In the genomic region with DNA sequence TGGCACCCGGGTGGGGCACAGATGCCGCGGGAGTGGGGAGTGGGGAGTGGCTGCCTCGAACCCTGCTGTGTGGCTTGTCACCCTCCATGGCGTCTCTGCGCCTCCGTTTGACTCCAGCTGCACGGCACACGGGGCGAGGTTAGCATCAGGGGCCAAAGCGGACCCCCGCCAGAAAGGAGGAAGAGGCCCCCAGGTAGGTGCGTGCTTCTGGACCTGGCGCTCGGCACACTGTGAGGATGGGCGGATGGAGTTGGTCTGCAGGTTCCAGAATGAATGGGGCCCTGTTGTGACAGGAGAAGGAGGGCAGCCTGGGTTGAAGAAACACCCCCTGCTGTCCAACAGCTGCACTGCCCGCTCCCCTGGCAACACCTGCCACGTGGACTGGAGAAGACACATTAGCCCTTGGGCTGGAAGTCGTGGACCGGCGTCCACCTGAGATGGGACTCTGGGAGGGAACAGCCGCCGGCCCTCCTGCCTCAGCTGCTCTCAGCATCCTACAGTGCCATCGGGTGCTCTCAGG, we compare ENCODE assay signal across 9 cellular contexts. TPM values are rescaled to one million over a fixed set of nuclear protein-coding genes. Genes with fewer than 3 reads are reported as not detected.
A peak's percentile ranks its signal among the peaks of the same experiment; 100 is the strongest.
DNase-seq lines count a peak whose midpoint lies in the region; ATAC-seq and TF ChIP-seq lines count a peak whose summit lies in the region.
"Had no signal": no experiment of that assay in that cellular context is flagged by ENCODE, and none has a peak within 500 bp of the region (broad histone marks: within the 10 kb centered on the region; RNA-seq: fewer than 3 reads in every experiment).

No MANE protein-coding gene starts in this region.

- no peaks in the 10 kb centered on the region for H3K9me3 Mint-ChIP-seq in neural crest cell

- CTCF ChIA-PET in HCT116 (lab: Charles Lee): interaction anchor here (1.3 to 1.9 kb wide), 2 partner anchors 9 to 28 kb away, joined by 3 to 4 read pairs; partner anchors contain the start of gene FASN

- in situ Hi-C loops in brain microvascular endothelial cell (cut with HindIII; ENCODE audit: low pct_ligation_motif_present, low sequenced_read_pairs): no loop called here

- TF ChIP-seq POLR2A in HCT116 (IDR thresholded peaks at IDR 0.05; ENCODE audit: borderline replicate concordance, extremely low read depth, insufficient read depth, insufficient read length): no peak

- H3K9me3 ChIP-seq in HCT116 (ENCODE audit: control insufficient read depth in 1 of 2, insufficient read depth in 1 of 2, low read depth in 1 of 2, low read length in 2 of 2): no peaks in the 10 kb centered on the region

- RAD21 ChIA-PET in HCT116 (lab: Charles Lee; ENCODE audit: low non-redundant PET in 1 of 2, low total read pairs in 2 of 2, uncharacterized antibody in 2 of 2, unreplicated experiment in 2 of 2): no interaction called here

- intact Hi-C loops in HCT116 (cut with micrococcal nuclease): loop anchor here (2.0 to 5.0 kb wide), 2 partner anchors 35 to 47 kb away; no protein-coding TSS in a partner anchor

- DNase-seq in COLO668 (lab: John Stamatoyannopoulos, UW; ENCODE audit: unreplicated experiment) (peak; percentile 30), HCT116 (ENCODE audit: low read depth, low spot score) (no peak), brain microvascular endothelial cell (no peak), neural crest cell (ENCODE audit: low read depth, low spot score) (no peak), H4 (ENCODE audit: low spot score) (no peak), mesenteric fat pad (ENCODE audit: low spot score) (no peak), middle frontal gyrus (ENCODE audit: extremely low spot score, low spot score) (no peak)
- DNase-seq: T-helper 9 cell had no signal

- no peak overlapping the region for H3K9ac ChIP-seq in HCT116 (ENCODE audit: low read length)

- H3K36me3 Mint-ChIP-seq in neural crest cell (ENCODE audit: low read depth): peaks cover 3% of the 10 kb centered on the region

- no peaks in the 10 kb centered on the region for H3K9me2 ChIP-seq in HCT116 (ENCODE audit: insufficient read depth)

- H2AFZ ChIP-seq in HCT116 (ENCODE audit: low read depth, low read length, poor library complexity, severe bottlenecking): no peak overlapping the region

- H3K4me3 ChIP-seq in HCT116 (replicated peaks in 1 of 2; ENCODE audit: low read depth in 1 of 2, low read length in 2 of 2): no peak overlapping the region; a peak in 1 of 4 replicates
- H3K4me3 ChIP-seq in brain microvascular endothelial cell (ENCODE audit: low read depth, low read length): no peak overlapping the region

- H3K36me3 ChIP-seq in HCT116 (ENCODE audit: control insufficient read depth in 1 of 2, insufficient read depth in 2 of 2, low read length in 2 of 2): peaks cover 0 to 5% of the 10 kb centered on the region in 2 experiments; a peak in 1 of 4 replicates
- no peaks in the 10 kb centered on the region for H3K36me3 ChIP-seq in brain microvascular endothelial cell (replicated peaks)

- BruUV-seq in HCT116 (replicated peaks; lab: Mats Ljungman, UMichigan): no TSS peak

- POLR2A ChIA-PET in HCT116 (lab: Charles Lee): interaction anchor here (0.9 to 2.3 kb wide), 2 partner anchors 9 to 122 kb away, joined by 4 to 11 read pairs; partner anchors contain the start of genes FASN and SLC16A3

- peaks cover 7% of the 10 kb centered on the region for H3K27me3 Mint-ChIP-seq in neural crest cell (ENCODE audit: low read depth)

- H4K20me1 ChIP-seq in HCT116 (ENCODE audit: insufficient read depth): no peaks in the 10 kb centered on the region

- peaks cover 11% of the 10 kb centered on the region; the same call in 1 of the 2 replicates for H3K79me2 ChIP-seq in HCT116 (ENCODE audit: insufficient read depth, low read length)

- H3K4me3 Mint-ChIP-seq in neural crest cell: no peak overlapping the region

- peak in 2 of 3 experiments; percentile 44 to 52; a peak in 3 of 6 replicates for TF ChIP-seq CTCF in HCT116 (IDR thresholded peaks at IDR 0.05 in 2 of 3, conservative IDR thresholded peaks at IDR 0.05 in 1 of 3; ENCODE audit: borderline replicate concordance in 1 of 3, insufficient read depth in 1 of 3, low read depth in 2 of 3, low read length in 2 of 3)
- peak; percentile 51 for TF ChIP-seq CTCF in brain microvascular endothelial cell (IDR thresholded peaks at IDR 0.05; ENCODE audit: low read depth, low read length, missing control alignments)
- TF ChIP-seq CTCF in neural crest cell (conservative IDR thresholded peaks at IDR 0.05): peak; percentile 26

- H3K27ac ChIP-seq in HCT116 (ENCODE audit: low read depth, low read length): peak overlapping the region; percentile 94
- H3K27ac ChIP-seq in brain microvascular endothelial cell: no peak overlapping the region

- H3K4me1 ChIP-seq in HCT116 (ENCODE audit: control insufficient read depth in 1 of 2, insufficient read depth in 2 of 2, low read length in 2 of 2): peaks cover 32 to 43% of the 10 kb centered on the region in 2 experiments

- TF ChIP-seq RAD21 in HCT116 (IDR thresholded peaks at IDR 0.05; ENCODE audit: low read depth): no peak

- H3K4me1 Mint-ChIP-seq in neural crest cell: peaks cover 51% of the 10 kb centered on the region

- ATAC-seq in HCT116 (no peak), HG03571 (IDR thresholded peaks at IDR 0.05; ENCODE audit: unreplicated experiment) (no peak)

- peak overlapping the region; percentile 93; the same call in 1 of the 2 replicates for H3K4me2 ChIP-seq in HCT116 (ENCODE audit: low read length)

- H3K27me3 ChIP-seq in HCT116 (ENCODE audit: insufficient read depth, low read length) (no peaks in the 10 kb centered on the region), brain microvascular endothelial cell (replicated peaks) (no peaks in the 10 kb centered on the region)

- H3K27ac Mint-ChIP-seq in neural crest cell (ENCODE audit: unreplicated experiment): no peak overlapping the region

TF ChIP-seq in HCT116, 20 proteins besides CTCF, POLR2A, EP300 and RAD21 (continues in another document):
- TF ChIP-seq FOSL1 (IDR thresholded peaks at IDR 0.05; ENCODE audit: low read depth) (no peak), YY1 (IDR thresholded peaks at IDR 0.05; ENCODE audit: extremely low read depth, insufficient replicate concordance, low read depth, low read length) (no peak), ZFX (IDR thresholded peaks at IDR 0.05) (no peak), CEBPB (IDR thresholded peaks at IDR 0.05; ENCODE audit: low read depth) (no peak), REST (IDR thresholded peaks at IDR 0.05; ENCODE audit: low read depth) (no peak)
- TF ChIP-seq, protein P1, sequence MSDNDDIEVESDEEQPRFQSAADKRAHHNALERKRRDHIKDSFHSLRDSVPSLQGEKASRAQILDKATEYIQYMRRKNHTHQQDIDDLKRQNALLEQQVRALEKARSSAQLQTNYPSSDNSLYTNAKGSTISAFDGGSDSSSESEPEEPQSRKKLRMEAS (IDR thresholded peaks at IDR 0.05): no peak; the same call in 1 of the 2 replicates

RNA-seq across cellular contexts. Expression of gene FASN, which starts 9.4 kb away (rescaled TPM):
- 754 TPM for total RNA-seq in HCT116 (2021; ENCODE audit: unreplicated experiment)
- 391 and 513 TPM in 2 replicates for polyA plus RNA-seq in HCT116 (2012)
- total RNA-seq in neural crest cell: 816 and 839 TPM in 2 replicates
- 36.7 and 48.7 TPM in 2 replicates for total RNA-seq in H4 (2014; rRNA removed; shearing (Covaris generic))
- total RNA-seq in mesenteric fat pad: 1,109 TPM

RNA-seq across cellular contexts. Expression of gene DUS1L, which starts 41.8 kb away (rescaled TPM):
- total RNA-seq in HCT116 (2021; ENCODE audit: unreplicated experiment) (176 TPM), neural crest cell (126 and 131 TPM in 2 replicates), mesenteric fat pad (103 TPM)
- 120 and 129 TPM in 2 replicates for polyA plus RNA-seq in HCT116 (2012)
- total RNA-seq in H4 (2014; rRNA removed; shearing (Covaris generic)): 44.9 and 64.5 TPM in 2 replicates

RNA-seq across cellular contexts. Expression of gene GPS1, which starts 55.7 kb away (rescaled TPM):
- total RNA-seq in HCT116 (2021; ENCODE audit: unreplicated experiment): 205 TPM
- 154 and 156 TPM in 2 replicates for polyA plus RNA-seq in HCT116 (2012)
- 154 and 156 TPM in 2 replicates for total RNA-seq in neural crest cell
- total RNA-seq in H4 (2014; rRNA removed; shearing (Covaris generic)): 108 TPM in 2 replicates
- 85.8 TPM for total RNA-seq in mesenteric fat pad

RNA-seq across cellular contexts. Expression of gene RFNG, which starts 55.8 kb away (rescaled TPM):
- total RNA-seq in HCT116 (2021; ENCODE audit: unreplicated experiment) (52.0 TPM), neural crest cell (44.5 and 46.0 TPM in 2 replicates), mesenteric fat pad (46.1 TPM)
- polyA plus RNA-seq in HCT116 (2012): 53.5 and 62.2 TPM in 2 replicates
- total RNA-seq in H4 (2014; rRNA removed; shearing (Covaris generic)): 9.1 and 9.9 TPM in 2 replicates

Comparison
In these comparisons a context has a peak if more than half of its experiments do, and no peak if none do; other contexts are left out.
1. RNA of gene FASN, which starts 9.4 kb away (total RNA-seq): 1,109 TPM in mesenteric fat pad (single experiment), 816 to 839 TPM in neural crest cell and 754 TPM in HCT116 (single experiment); 36.7 to 48.7 TPM in H4; every median in the first group is over 10 times any median in the second.
2. Peak in every context shown above with its lines, with median percentiles within 50 percentile points of each other: CTCF ChIP-seq.